In genomic region chr11:236774-237767, GRCh38 we compare ENCODE assay signal across 1 cellular context.
TF ChIP-seq lines count a peak whose summit lies in the region.

Gene PSMD13, plus strand, starts transcription at chr11:236976. Its CDS starts 74 bp downstream, at chr11:237050.

TF ChIP-seq in HepG2, 621 proteins besides CTCF, POLR2A, EP300 and RAD21 (continued from another document):
- TF ChIP-seq, protein P1, sequence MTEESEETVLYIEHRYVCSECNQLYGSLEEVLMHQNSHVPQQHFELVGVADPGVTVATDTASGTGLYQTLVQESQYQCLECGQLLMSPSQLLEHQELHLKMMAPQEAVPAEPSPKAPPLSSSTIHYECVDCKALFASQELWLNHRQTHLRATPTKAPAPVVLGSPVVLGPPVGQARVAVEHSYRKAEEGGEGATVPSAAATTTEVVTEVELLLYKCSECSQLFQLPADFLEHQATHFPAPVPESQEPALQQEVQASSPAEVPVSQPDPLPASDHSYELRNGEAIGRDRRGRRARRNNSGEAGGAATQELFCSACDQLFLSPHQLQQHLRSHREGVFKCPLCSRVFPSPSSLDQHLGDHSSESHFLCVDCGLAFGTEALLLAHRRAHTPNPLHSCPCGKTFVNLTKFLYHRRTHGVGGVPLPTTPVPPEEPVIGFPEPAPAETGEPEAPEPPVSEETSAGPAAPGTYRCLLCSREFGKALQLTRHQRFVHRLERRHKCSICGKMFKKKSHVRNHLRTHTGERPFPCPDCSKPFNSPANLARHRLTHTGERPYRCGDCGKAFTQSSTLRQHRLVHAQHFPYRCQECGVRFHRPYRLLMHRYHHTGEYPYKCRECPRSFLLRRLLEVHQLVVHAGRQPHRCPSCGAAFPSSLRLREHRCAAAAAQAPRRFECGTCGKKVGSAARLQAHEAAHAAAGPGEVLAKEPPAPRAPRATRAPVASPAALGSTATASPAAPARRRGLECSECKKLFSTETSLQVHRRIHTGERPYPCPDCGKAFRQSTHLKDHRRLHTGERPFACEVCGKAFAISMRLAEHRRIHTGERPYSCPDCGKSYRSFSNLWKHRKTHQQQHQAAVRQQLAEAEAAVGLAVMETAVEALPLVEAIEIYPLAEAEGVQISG (CRISPR knock-in tag; IDR thresholded peaks at IDR 0.05): peak; percentile 88
- no peak for TF ChIP-seq PPARG (CRISPR knock-in tag; conservative IDR thresholded peaks at IDR 0.05)
- no peak for TF ChIP-seq ZBTB21 (CRISPR knock-in tag; IDR thresholded peaks at IDR 0.05)
- 0 out of 2 replicates have a peak, but pooled peaks have one; percentile 48 for TF ChIP-seq ZNF224 (CRISPR knock-in tag; IDR thresholded peaks at IDR 0.05)
- TF ChIP-seq, protein P2, sequence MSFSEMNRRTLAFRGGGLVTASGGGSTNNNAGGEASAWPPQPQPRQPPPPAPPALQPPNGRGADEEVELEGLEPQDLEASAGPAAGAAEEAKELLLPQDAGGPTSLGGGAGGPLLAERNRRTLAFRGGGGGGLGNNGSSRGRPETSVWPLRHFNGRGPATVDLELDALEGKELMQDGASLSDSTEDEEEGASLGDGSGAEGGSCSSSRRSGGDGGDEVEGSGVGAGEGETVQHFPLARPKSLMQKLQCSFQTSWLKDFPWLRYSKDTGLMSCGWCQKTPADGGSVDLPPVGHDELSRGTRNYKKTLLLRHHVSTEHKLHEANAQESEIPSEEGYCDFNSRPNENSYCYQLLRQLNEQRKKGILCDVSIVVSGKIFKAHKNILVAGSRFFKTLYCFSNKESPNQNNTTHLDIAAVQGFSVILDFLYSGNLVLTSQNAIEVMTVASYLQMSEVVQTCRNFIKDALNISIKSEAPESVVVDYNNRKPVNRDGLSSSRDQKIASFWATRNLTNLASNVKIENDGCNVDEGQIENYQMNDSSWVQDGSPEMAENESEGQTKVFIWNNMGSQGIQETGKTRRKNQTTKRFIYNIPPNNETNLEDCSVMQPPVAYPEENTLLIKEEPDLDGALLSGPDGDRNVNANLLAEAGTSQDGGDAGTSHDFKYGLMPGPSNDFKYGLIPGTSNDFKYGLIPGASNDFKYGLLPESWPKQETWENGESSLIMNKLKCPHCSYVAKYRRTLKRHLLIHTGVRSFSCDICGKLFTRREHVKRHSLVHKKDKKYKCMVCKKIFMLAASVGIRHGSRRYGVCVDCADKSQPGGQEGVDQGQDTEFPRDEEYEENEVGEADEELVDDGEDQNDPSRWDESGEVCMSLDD (CRISPR knock-in tag; IDR thresholded peaks at IDR 0.05; ENCODE audit: borderline replicate concordance): 0 out of 2 replicates have a peak, but pooled peaks have one; percentile 53
- TF ChIP-seq RBFOX2 (IDR thresholded peaks at IDR 0.05; ENCODE audit: low read depth, low read length): peak; percentile 86
- TF ChIP-seq XBP1 (CRISPR knock-in tag; IDR thresholded peaks at IDR 0.05): no peak
- TF ChIP-seq FIP1L1 (IDR thresholded peaks at IDR 0.05; ENCODE audit: borderline replicate concordance, insufficient read depth, low read depth, low read length): no peak
- TF ChIP-seq ZNF251 (CRISPR knock-in tag; IDR thresholded peaks at IDR 0.05): no peak
- TF ChIP-seq TBX3 (IDR thresholded peaks at IDR 0.05; ENCODE audit: borderline replicate concordance): no peak
- 0 out of 2 replicates have a peak, but pooled peaks have one; percentile 69 for TF ChIP-seq ZFP41 (CRISPR knock-in tag; IDR thresholded peaks at IDR 0.05; ENCODE audit: borderline replicate concordance)
